13 cellular contexts compared by ENCODE assay signal in genomic region chr3:170726976-170727661, GRCh38.
DNase-seq lines count a peak whose midpoint lies in the region; ATAC-seq and TF ChIP-seq lines count a peak whose summit lies in the region.
"Had no signal": no experiment of that assay in that cellular context is flagged by ENCODE, and none has a peak within 500 bp of the region (broad histone marks: within the 10 kb centered on the region; RNA-seq: fewer than 3 reads in every experiment).

No MANE protein-coding gene starts in this region.

- H3K27me3 ChIP-seq in trophoblast cell (ENCODE audit: insufficient read depth, low read length): no peaks in the 10 kb centered on the region
- H3K27me3 ChIP-seq: heart left ventricle had no signal

- H3K18ac ChIP-seq in trophoblast cell (ENCODE audit: low read length): no peak overlapping the region

- no peak overlapping the region for H3K4ac ChIP-seq in trophoblast cell (ENCODE audit: low read depth, low read length)

- no peak overlapping the region for H2BK12ac ChIP-seq in trophoblast cell (ENCODE audit: low read length)

- no peak overlapping the region for H3K9ac ChIP-seq in trophoblast cell (ENCODE audit: low read length)

- no peak overlapping the region for H2AFZ ChIP-seq in trophoblast cell (ENCODE audit: insufficient read depth, low read length, poor library complexity)

- DNase-seq in Daoy (ENCODE audit: low read depth) (peak; percentile 84), RWPE1 (ENCODE audit: low spot score) (peak; percentile 83), epithelial cell of proximal tubule (ENCODE audit: low read depth) (no peak), trophoblast cell (peak; percentile 65 to 82), AML-193 (lab: John Stamatoyannopoulos, UW) (no peak), GDM1 (lab: John Stamatoyannopoulos, UW) (no peak), MV-4-11 (lab: John Stamatoyannopoulos, UW) (no peak)
- DNase-seq: activated naive CD8-positive, alpha-beta T cell treated with anti-CD3 and anti-CD28 coated beads, Interleukin-2, amount 10 ng/mL, durations not matched to agents 7 days and 5 days; DND-41; nephron progenitor cell; stimulated activated CD4-positive, alpha-beta T cell treated with anti-CD3 and anti-CD28 coated beads, Interleukin-4, amount 100 ng/mL, for 4 hours had no signal

- H3K4me2 ChIP-seq in trophoblast cell (ENCODE audit: low read length): no peak overlapping the region

- CTCF ChIA-PET in RWPE1 (lab: Yijun Ruan, JAX): interaction anchor here (0.9 to 1.4 kb wide), 2 partner anchors 85 to 313 kb away, joined by 4 to 6 read pairs; no protein-coding TSS in a partner anchor

- no peak overlapping the region for H4K12ac ChIP-seq in trophoblast cell (ENCODE audit: low read depth, low read length)

- no peak overlapping the region for H3K27ac ChIP-seq in RWPE1
- H3K27ac ChIP-seq in trophoblast cell (ENCODE audit: low read depth, low read length): peak overlapping the region; percentile 9

- H2AK5ac ChIP-seq in trophoblast cell (ENCODE audit: low read length): no peak overlapping the region

- no peak overlapping the region for H4K91ac ChIP-seq in trophoblast cell (ENCODE audit: low read depth, low read length)

- no peak overlapping the region for H3K23ac ChIP-seq in trophoblast cell (ENCODE audit: low read length)

- peaks cover 9 to 11% of the 10 kb centered on the region in 2 experiments for H3K4me1 ChIP-seq in trophoblast cell (ENCODE audit: control insufficient read depth in 1 of 2, insufficient read depth in 2 of 2, low read length in 2 of 2)

- no peak for ATAC-seq in GM21447 (IDR thresholded peaks at IDR 0.05; ENCODE audit: unreplicated experiment)

- no peaks in the 10 kb centered on the region for H3K79me1 ChIP-seq in trophoblast cell (ENCODE audit: low read length)

- no peaks in the 10 kb centered on the region for H3K9me3 ChIP-seq in trophoblast cell (ENCODE audit: insufficient read depth, low read depth, low read length)
- H3K9me3 ChIP-seq: heart left ventricle had no signal

- H3K14ac ChIP-seq in trophoblast cell (ENCODE audit: low read length): no peak overlapping the region

- H3K36me3 ChIP-seq in trophoblast cell (ENCODE audit: control insufficient read depth in 1 of 2, insufficient read depth in 2 of 2, low read length in 2 of 2): no peaks in the 10 kb centered on the region
- H3K36me3 ChIP-seq: heart left ventricle had no signal

- no peak overlapping the region for H4K8ac ChIP-seq in trophoblast cell (ENCODE audit: low read depth, low read length)

- H2BK5ac ChIP-seq in trophoblast cell (ENCODE audit: low read depth, low read length, poor library complexity): no peak overlapping the region

- 100% methylated on average over 1 of the region's 2 CpGs for WGBS in trophoblast cell (ENCODE audit: extremely low coverage, insufficient coverage, insufficient read length)

- H3K79me2 ChIP-seq in trophoblast cell (ENCODE audit: control insufficient read depth, insufficient read depth, low read length, poor library complexity): no peaks in the 10 kb centered on the region

- no peak for TF ChIP-seq CTCF in RWPE1 (conservative IDR thresholded peaks at IDR 0.05; ENCODE audit: low read depth)
- TF ChIP-seq CTCF in epithelial cell of proximal tubule (conservative IDR thresholded peaks at IDR 0.05; ENCODE audit: low read depth, low read length): no peak

- H2BK120ac ChIP-seq in trophoblast cell (ENCODE audit: insufficient read depth, low read length, poor library complexity): no peak overlapping the region

- POLR2A ChIA-PET in RWPE1 (lab: Yijun Ruan, JAX; ENCODE audit: low non-redundant PET): no interaction called here

- peak overlapping the region; percentile 2 for H3K4me3 ChIP-seq in epithelial cell of proximal tubule (ENCODE audit: low read depth, low read length)
- H3K4me3 ChIP-seq in trophoblast cell (ENCODE audit: low read depth, low read length): no peak overlapping the region
- H3K4me3 ChIP-seq: heart left ventricle had no signal

Comparison
In these comparisons a context has a peak if more than half of its experiments do, and no peak if none do; other contexts are left out.
1. DNase-seq: peak in Daoy (single experiment), RWPE1 (single experiment) and trophoblast cell (2 of 2); none in epithelial cell of proximal tubule (single experiment), AML-193 (0 of 2), GDM1 (single experiment) and MV-4-11 (single experiment).